In genomic region chr13:108225440-108225839, GRCh38 we compare ENCODE assay signal across 12 cellular contexts. TPM values are rescaled to one million over a fixed set of nuclear protein-coding genes. Genes with fewer than 3 reads are reported as not detected.
A peak's percentile ranks its signal among the peaks of the same experiment; 100 is the strongest.
DNase-seq lines count a peak whose midpoint lies in the region; ATAC-seq, FAIRE-seq and TF ChIP-seq lines count a peak whose summit lies in the region.
"Had no signal": no experiment of that assay in that cellular context is flagged by ENCODE, and none has a peak within 500 bp of the region (broad histone marks: within the 10 kb centered on the region; RNA-seq: fewer than 3 reads in every experiment).

No MANE protein-coding gene starts in this region.

- H3K27me3 ChIP-seq in HAP-1 (ENCODE audit: low read depth), result no peaks in the 10 kb centered on the region
- H3K27me3 ChIP-seq: gastroesophageal sphincter had no signal

- peak; percentile 56 for ATAC-seq in GM19438 (IDR thresholded peaks at IDR 0.05; ENCODE audit: low read depth, unreplicated experiment)
- peak; percentile 47 for ATAC-seq in HG03196 (IDR thresholded peaks at IDR 0.05; ENCODE audit: unreplicated experiment)
- ATAC-seq: gastroesophageal sphincter had no signal

- 0 out of 2 replicates have a peak, but pooled peaks cover 3% of the 10 kb centered on the region for H3K36me3 ChIP-seq in HAP-1 (replicated peaks)

- no peaks in the 10 kb centered on the region for H3K4me1 ChIP-seq in HAP-1

- in situ Hi-C loops in HAP-1 (cut with MboI; ENCODE audit: low sequenced_read_pairs), result no loop called here

- DNase-seq in GM12891 (ENCODE audit: insufficient read length, low spot score) (no peak), amniotic epithelial cell (ENCODE audit: low read depth) (peak; percentile 48), HAP-1 (ENCODE audit: low spot score in 2 of 2) (no peak), epidermal melanocyte (ENCODE audit: insufficient read length, low spot score) (no peak), NAMALWA (ENCODE audit: low spot score) (no peak), HUDEP-2 (lab: John Stamatoyannopoulos, UW; ENCODE audit: unreplicated experiment in 76 of 76) (no peak)
- DNase-seq: activated CD4-positive, alpha-beta T cell treated with anti-CD3 and anti-CD28 coated beads for 48 hours; DMS79; KG1 had no signal

- TF ChIP-seq POLR2A in GM12891 (IDR thresholded peaks at IDR 0.05; ENCODE audit: low read depth, low read length), result no peak

- H3K4me3 ChIP-seq in HAP-1, result no peak overlapping the region
- H3K4me3 ChIP-seq: gastroesophageal sphincter had no signal

- H3K9me3 ChIP-seq in HAP-1, result no peaks in the 10 kb centered on the region
- H3K9me3 ChIP-seq: gastroesophageal sphincter had no signal

- peak; percentile 23 for FAIRE-seq in GM12891 (lab: Jason Lieb, UNC)

TF ChIP-seq in GM12891, 5 proteins besides CTCF, POLR2A, EP300 and RAD21:
- no peak for TF ChIP-seq POU2F2 (IDR thresholded peaks at IDR 0.05; ENCODE audit: low read depth, low read length)
- TF ChIP-seq SPI1 (IDR thresholded peaks at IDR 0.05; ENCODE audit: low read depth, low read length), result no peak
- no peak for TF ChIP-seq POLR2AphosphoS5 (IDR thresholded peaks at IDR 0.05; ENCODE audit: low read depth, low read length)
- no peak for TF ChIP-seq PAX5 (IDR thresholded peaks at IDR 0.05; ENCODE audit: insufficient read depth, low read length, severe bottlenecking)
- no peak for TF ChIP-seq TAF1 (IDR thresholded peaks at IDR 0.05; ENCODE audit: low read depth, low read length)
TF ChIP-seq in GM12891: peak in this region for 0.

RNA-seq across cellular contexts. Expression of gene ABHD13, which starts 7.2 kb away (rescaled TPM):
- polyA plus RNA-seq in GM12891 (2012; ENCODE audit: low read depth, missing spikeins), result 4.0 TPM

RNA-seq across cellular contexts. Expression of gene LIG4, which starts 10.1 kb away (rescaled TPM):
- 3.6 TPM for polyA plus RNA-seq in GM12891 (2012; ENCODE audit: low read depth, missing spikeins)

RNA-seq across cellular contexts. Expression of gene TNFSF13B, which starts 44.1 kb away (rescaled TPM):
- polyA plus RNA-seq in GM12891 (2012; ENCODE audit: low read depth, missing spikeins), result 14.0 TPM
